22 cellular contexts compared by ENCODE assay signal in genomic region chr6:18493421-18493891, GRCh38.
A peak's percentile ranks its signal among the peaks of the same experiment; 100 is the strongest.
DNase-seq lines count a peak whose midpoint lies in the region; TF ChIP-seq lines count a peak whose summit lies in the region.
"Had no signal": no experiment of that assay in that cellular context is flagged by ENCODE, and none has a peak within 500 bp of the region (broad histone marks: within the 10 kb centered on the region; RNA-seq: fewer than 3 reads in every experiment).

No MANE protein-coding gene starts in this region.

- H3K9me3 ChIP-seq in prostate gland (no peaks in the 10 kb centered on the region), SK-N-SH (no peaks in the 10 kb centered on the region)
- H3K9me3 ChIP-seq: HAP-1, vagina had no signal

- TF ChIP-seq RAD21 in SK-N-SH (IDR thresholded peaks at IDR 0.05; ENCODE audit: low read length) = no peak

- peaks cover 25% of the 10 kb centered on the region for H3K36me3 Mint-ChIP-seq in Calu3 (ENCODE audit: insufficient read depth, unreplicated experiment)
- H3K36me3 Mint-ChIP-seq: CD4-positive, alpha-beta memory T cell; memory B cell had no signal

- no peak overlapping the region for H3K4me2 ChIP-seq in SK-N-SH

- no peaks in the 10 kb centered on the region for H3K27me3 Mint-ChIP-seq in Calu3 (ENCODE audit: unreplicated experiment)

- peaks cover 83% of the 10 kb centered on the region for H3K4me1 Mint-ChIP-seq in Calu3 (ENCODE audit: low read depth, unreplicated experiment)
- H3K4me1 Mint-ChIP-seq: activated CD4-positive, alpha-beta T cell treated with anti-CD3 and anti-CD28 coated beads, Interleukin-2, amount 10 ng/mL, durations not matched to agents 7 days and 5 days; CD4-positive, alpha-beta memory T cell had no signal

- 45% methylated on average over 4 of the region's 4 CpGs for WGBS in prostate gland
- 56% methylated on average over 4 of the region's 4 CpGs for WGBS in SK-N-SH (ENCODE audit: low lambda C conversion rate)

- peaks cover 3% of the 10 kb centered on the region for H3K9me3 Mint-ChIP-seq in Calu3 (ENCODE audit: low read depth, unreplicated experiment)
- H3K9me3 Mint-ChIP-seq: activated CD4-positive, alpha-beta T cell treated with anti-CD3 and anti-CD28 coated beads, Interleukin-2, amount 10 ng/mL, durations not matched to agents 7 days and 5 days; CD4-positive, alpha-beta memory T cell; memory B cell had no signal

- no peaks in the 10 kb centered on the region for H4K20me1 ChIP-seq in SK-N-SH (ENCODE audit: insufficient read depth)

- H3K79me2 ChIP-seq in SK-N-SH (ENCODE audit: insufficient read depth) = no peaks in the 10 kb centered on the region

- H3K36me3 ChIP-seq in prostate gland (no peaks in the 10 kb centered on the region), SK-N-SH (replicated peaks in 1 of 2; ENCODE audit: control insufficient read depth in 1 of 2, insufficient read depth in 2 of 2, low read length in 1 of 2) (no peaks in the 10 kb centered on the region)
- H3K36me3 ChIP-seq: cardiac muscle cell, HAP-1, vagina had no signal

- TF ChIP-seq EP300 in SK-N-SH (IDR thresholded peaks at IDR 0.05; ENCODE audit: borderline replicate concordance in 1 of 2, low read depth in 1 of 2, low read length in 1 of 2) = no peak

- no peaks in the 10 kb centered on the region for H3K27me3 ChIP-seq in prostate gland (replicated peaks; ENCODE audit: insufficient read depth)
- H3K27me3 ChIP-seq in SK-N-SH (ENCODE audit: insufficient read depth) = no peaks in the 10 kb centered on the region
- H3K27me3 ChIP-seq: cardiac muscle cell, vagina had no signal

- H2AFZ ChIP-seq in SK-N-SH (ENCODE audit: low read depth) = no peak overlapping the region

- intact Hi-C loops in Calu3 (cut with micrococcal nuclease; ENCODE audit: unreplicated experiment) (loop anchor here (2.0 to 5.0 kb wide), 3 partner anchors 59 to 226 kb away; no protein-coding TSS in a partner anchor), prostate gland (cut with DNase I) (no loop called here)

- H3K27ac ChIP-seq in prostate gland = peak overlapping the region in 1 of 2 donors; percentile 14
- H3K27ac ChIP-seq in SK-N-SH (ENCODE audit: low read depth in 2 of 2, low read length in 1 of 2) = no peak overlapping the region
- H3K27ac ChIP-seq: cardiac muscle cell, vagina had no signal

- peak; percentile 64 for DNase-seq in Calu3
- peak; percentile 39 for DNase-seq in astrocyte of the hippocampus (ENCODE audit: low read depth, low spot score)
- DNase-seq in kidney glomerular epithelial cell (lab: John Stamatoyannopoulos, UW) = peak; percentile 94
- DNase-seq in prostate gland (ENCODE audit: low spot score) = peak; percentile 46
- DNase-seq in stimulated activated CD4-positive, alpha-beta T cell treated with anti-CD3 and anti-CD28 coated beads, Interleukin-4, amount 100 ng/mL, for 24 hours = no peak
- no peak for DNase-seq in SK-N-SH
- DNase-seq in activated CD4-positive, alpha-beta T cell treated with anti-CD3 and anti-CD28 coated beads for 48 hours = no peak
- no peak for DNase-seq in mesenteric fat pad (ENCODE audit: low spot score)
- DNase-seq: activated CD4-positive, alpha-beta T cell treated with anti-CD3 and anti-CD28 coated beads, Interleukin-2, amount 10 ng/mL, durations not matched to agents 7 days and 5 days; activated CD8-positive, alpha-beta memory T cell treated with anti-CD3 and anti-CD28 coated beads, Interleukin-2, amount 50 U/mL, for 48 hours; activated effector memory CD4-positive, alpha-beta T cell treated with Interleukin-2 at 50 U/mL for 16 hours; CD4-positive, alpha-beta memory T cell; DMS79 treated with DMSO at 0.1 percent for 48 hours; NCI-H146; NCI-H226; RPMI8226; small intestine; stimulated activated CD4-positive, alpha-beta T cell treated with anti-CD3 and anti-CD28 coated beads, Interleukin-4, amount 100 ng/mL, for 1 hour had no signal

- CTCF ChIA-PET in Calu3 (lab: Charles Lee) (no interaction called here), SK-N-SH (lab: Yijun Ruan, JAX) (no interaction called here)

- TF ChIP-seq CTCF in Calu3 (IDR thresholded peaks at IDR 0.05; ENCODE audit: unreplicated experiment) = no peak
- TF ChIP-seq CTCF in prostate gland (IDR thresholded peaks at IDR 0.05) = no peak
- TF ChIP-seq CTCF in SK-N-SH (IDR thresholded peaks at IDR 0.05) = no peak

- no peak overlapping the region for H3K9ac ChIP-seq in SK-N-SH

- TF ChIP-seq POLR2A in prostate gland (IDR thresholded peaks at IDR 0.05) = no peak

- H3K4me1 ChIP-seq in prostate gland (replicated peaks) (peaks cover 3% of the 10 kb centered on the region), SK-N-SH (ENCODE audit: control insufficient read depth in 1 of 2, insufficient read depth in 2 of 2, low read depth in 1 of 2, low read length in 1 of 2) (no peaks in the 10 kb centered on the region)
- H3K4me1 ChIP-seq: vagina had no signal

- H3F3A ChIP-seq in SK-N-SH (replicated peaks; ENCODE audit: insufficient read depth) = peaks cover 6% of the 10 kb centered on the region

- peak overlapping the region; percentile 100 for H3K27ac Mint-ChIP-seq in Calu3 (ENCODE audit: unreplicated experiment)
- H3K27ac Mint-ChIP-seq: activated CD4-positive, alpha-beta T cell treated with anti-CD3 and anti-CD28 coated beads, Interleukin-2, amount 10 ng/mL, durations not matched to agents 7 days and 5 days; CD4-positive, alpha-beta memory T cell; memory B cell had no signal

- no peaks in the 10 kb centered on the region for H3K9me2 ChIP-seq in SK-N-SH

- H3K4me3 Mint-ChIP-seq in Calu3 (ENCODE audit: low read depth, unreplicated experiment) = peak overlapping the region; percentile 39
- H3K4me3 Mint-ChIP-seq: activated CD4-positive, alpha-beta T cell treated with anti-CD3 and anti-CD28 coated beads, Interleukin-2, amount 10 ng/mL, durations not matched to agents 7 days and 5 days; CD4-positive, alpha-beta memory T cell; memory B cell had no signal

- POLR2A ChIA-PET in SK-N-SH (lab: Yijun Ruan, JAX) = no interaction called here

- BruUV-seq in Calu3 (replicated peaks; lab: Mats Ljungman, UMichigan) = no TSS peak

- H3K4me3 ChIP-seq in prostate gland (no peak overlapping the region), SK-N-SH (ENCODE audit: low read depth in 2 of 2, low read length in 1 of 2) (no peak overlapping the region)
- H3K4me3 ChIP-seq: cardiac muscle cell, HAP-1, vagina had no signal

TF ChIP-seq in SK-N-SH, 30 proteins besides CTCF, POLR2A, EP300 and RAD21:
- TF ChIP-seq USF2 (IDR thresholded peaks at IDR 0.05; ENCODE audit: borderline replicate concordance, low read depth, low read length) (no peak), NRF1 (IDR thresholded peaks at IDR 0.05; ENCODE audit: low read depth, low read length) (no peak), ELF1 (IDR thresholded peaks at IDR 0.05) (no peak), NFIC (IDR thresholded peaks at IDR 0.05; ENCODE audit: borderline replicate concordance) (no peak), IRF3 (IDR thresholded peaks at IDR 0.05; ENCODE audit: low read depth, low read length) (no peak), MEF2A (IDR thresholded peaks at IDR 0.05; ENCODE audit: borderline replicate concordance, low read depth) (no peak), MXI1 (IDR thresholded peaks at IDR 0.05; ENCODE audit: low read depth, low read length) (no peak), GATA2 (CRISPR knock-in tag; IDR thresholded peaks at IDR 0.05) (no peak), USF1 (IDR thresholded peaks at IDR 0.05; ENCODE audit: borderline replicate concordance, low read depth) (no peak), FOXJ3 (CRISPR knock-in tag; IDR thresholded peaks at IDR 0.05) (no peak)

Comparison
In these comparisons a context has a peak if more than half of its experiments do, and no peak if none do; other contexts are left out.
1. DNase-seq: peak in Calu3 (single experiment), astrocyte of the hippocampus (single experiment), kidney glomerular epithelial cell (single experiment) and prostate gland (single experiment); none in stimulated activated CD4-positive, alpha-beta T cell treated with anti-CD3 and anti-CD28 coated beads, Interleukin-4, amount 100 ng/mL, for 24 hours (single experiment), SK-N-SH (single experiment), activated CD4-positive, alpha-beta T cell treated with anti-CD3 and anti-CD28 coated beads for 48 hours (single experiment) and mesenteric fat pad (single experiment).